21 cellular contexts compared by ENCODE assay signal in genomic region chr13:70107125-70107497, GRCh38. TPM values are rescaled to one million over a fixed set of nuclear protein-coding genes. Genes with fewer than 3 reads are reported as not detected.
DNase-seq lines count a peak whose midpoint lies in the region; ATAC-seq and TF ChIP-seq lines count a peak whose summit lies in the region.
"Had no signal": no experiment of that assay in that cellular context is flagged by ENCODE, and none has a peak within 500 bp of the region (broad histone marks: within the 10 kb centered on the region; RNA-seq: fewer than 3 reads in every experiment).

No MANE protein-coding gene starts in this region.

- DNase-seq in BE2C (no peak), NCI-H146 treated with DMSO at 0.1 percent for 48 hours (lab: John Stamatoyannopoulos, UW; ENCODE audit: unreplicated experiment) (peak; percentile 73), AG08395 (ENCODE audit: low spot score) (no peak), NCI-H524 treated with DMSO at 0.1 percent for 48 hours (lab: John Stamatoyannopoulos, UW) (no peak)
- DNase-seq: activated CD4-positive, alpha-beta T cell treated with anti-CD3 and anti-CD28 coated beads, Interleukin-2, amount 10 ng/mL, durations not matched to agents 24 days and 14 days; amniotic stem cell; CD4-positive, CD25-positive, alpha-beta regulatory T cell; cerebellar nuclear complex; DMS153; effector memory CD8-positive, alpha-beta T cell; MG63; NCI-H748 treated with DMSO at 0.1 percent for 48 hours; PC-9; stimulated activated naive CD4-positive, alpha-beta T cell; tibial artery had no signal

- H3K9me3 Mint-ChIP-seq in nephron: no peaks in the 10 kb centered on the region
- H3K9me3 Mint-ChIP-seq: activated CD4-positive, alpha-beta T cell treated with anti-CD3 and anti-CD28 coated beads, Interleukin-2, amount 10 ng/mL, durations not matched to agents 24 days and 14 days had no signal

- H3K4me3 ChIP-seq in BE2C (ENCODE audit: low read depth, low read length): peak overlapping the region; percentile 64
- peak overlapping the region; percentile 74 for H3K4me3 ChIP-seq in endocrine pancreas (ENCODE audit: control insufficient read depth, insufficient read depth, low read length)
- H3K4me3 ChIP-seq: MG63, PC-9, right lobe of liver, SK-N-MC, tibial artery had no signal

- H3K9ac ChIP-seq in endocrine pancreas (ENCODE audit: control insufficient read depth, insufficient read depth, low read length): no peak overlapping the region

- H3K36me3 Mint-ChIP-seq in nephron (ENCODE audit: low read depth): no peaks in the 10 kb centered on the region
- H3K36me3 Mint-ChIP-seq: CD4-positive, CD25-positive, alpha-beta regulatory T cell had no signal

- peak overlapping the region; percentile 83 to 86 (median 85) for H3K4me3 Mint-ChIP-seq in nephron
- H3K4me3 Mint-ChIP-seq: activated CD4-positive, alpha-beta T cell treated with anti-CD3 and anti-CD28 coated beads, Interleukin-2, amount 10 ng/mL, durations not matched to agents 24 days and 14 days; CD4-positive, CD25-positive, alpha-beta regulatory T cell; effector memory CD8-positive, alpha-beta T cell had no signal

- H3K27ac Mint-ChIP-seq in nephron: no peak overlapping the region
- H3K27ac Mint-ChIP-seq: activated CD4-positive, alpha-beta T cell treated with anti-CD3 and anti-CD28 coated beads, Interleukin-2, amount 10 ng/mL, durations not matched to agents 24 days and 14 days; CD4-positive, CD25-positive, alpha-beta regulatory T cell; effector memory CD8-positive, alpha-beta T cell had no signal

- ATAC-seq in GM21360 (IDR thresholded peaks at IDR 0.05; ENCODE audit: unreplicated experiment) (no peak), HG02798 (IDR thresholded peaks at IDR 0.05; ENCODE audit: poor library complexity, unreplicated experiment) (no peak)
- ATAC-seq: effector memory CD8-positive, alpha-beta T cell; right lobe of liver had no signal

- H3K36me3 ChIP-seq in BE2C: no peaks in the 10 kb centered on the region
- no peaks in the 10 kb centered on the region for H3K36me3 ChIP-seq in endocrine pancreas (ENCODE audit: control insufficient read depth, insufficient read depth, low read length)
- H3K36me3 ChIP-seq: MG63, right lobe of liver, tibial artery had no signal

- TF ChIP-seq CTCF in BE2C (IDR thresholded peaks at IDR 0.05; ENCODE audit: low read depth, low read length) (no peak), nephron (IDR thresholded peaks at IDR 0.05; ENCODE audit: unreplicated experiment in 3 of 3) (no peak)

- H3K27me3 ChIP-seq in BE2C (peaks cover 9% of the 10 kb centered on the region), endocrine pancreas (ENCODE audit: control insufficient read depth, insufficient read depth, low read length) (peaks cover 2% of the 10 kb centered on the region)
- H3K27me3 ChIP-seq: MG63, right lobe of liver had no signal

- peaks cover 35% of the 10 kb centered on the region for H3K27me3 Mint-ChIP-seq in nephron (ENCODE audit: low read depth)
- H3K27me3 Mint-ChIP-seq: activated CD4-positive, alpha-beta T cell treated with anti-CD3 and anti-CD28 coated beads, Interleukin-2, amount 10 ng/mL, durations not matched to agents 24 days and 14 days; CD4-positive, CD25-positive, alpha-beta regulatory T cell; effector memory CD8-positive, alpha-beta T cell had no signal

- no peaks in the 10 kb centered on the region for H3K9me3 ChIP-seq in BE2C
- no peaks in the 10 kb centered on the region for H3K9me3 ChIP-seq in endocrine pancreas (ENCODE audit: control insufficient read depth, low read length)
- H3K9me3 ChIP-seq: MG63, right lobe of liver, tibial artery had no signal

- no peaks in the 10 kb centered on the region for H3K4me1 Mint-ChIP-seq in nephron
- H3K4me1 Mint-ChIP-seq: activated CD4-positive, alpha-beta T cell treated with anti-CD3 and anti-CD28 coated beads, Interleukin-2, amount 10 ng/mL, durations not matched to agents 24 days and 14 days; CD4-positive, CD25-positive, alpha-beta regulatory T cell had no signal

- H3K4me1 ChIP-seq in BE2C (peaks cover 8% of the 10 kb centered on the region), endocrine pancreas (ENCODE audit: control insufficient read depth, insufficient read depth, low read length) (no peaks in the 10 kb centered on the region)
- H3K4me1 ChIP-seq: right lobe of liver had no signal

RNA-seq across cellular contexts. Expression of gene ATXN8OS, which starts 0.5 kb away (rescaled TPM):
- polyA plus RNA-seq in BE2C (2012; ENCODE audit: insufficient read depth, insufficient read length, low read depth): not detected
- polyA plus RNA-seq: CD4-positive, CD25-positive, alpha-beta regulatory T cell had no signal

RNA-seq across cellular contexts. Expression of gene KLHL1, which starts 1.1 kb away (rescaled TPM):
- 0.11 TPM for polyA plus RNA-seq in BE2C (2012; ENCODE audit: insufficient read depth, insufficient read length, low read depth)
- polyA plus RNA-seq: CD4-positive, CD25-positive, alpha-beta regulatory T cell had no signal
